In genomic region chr19:51986309-51987291, GRCh38 we compare ENCODE assay signal across 8 cellular contexts. TPM values are rescaled to one million over a fixed set of nuclear protein-coding genes. Genes with fewer than 3 reads are reported as not detected.
DNase-seq lines count a peak whose midpoint lies in the region; ATAC-seq, FAIRE-seq and TF ChIP-seq lines count a peak whose summit lies in the region.

Gene ZNF350 (minus strand): TSS chr19:51986840. CDS start chr19:51974360, 12,480 bp downstream.

- peak within 1 kb of the TSS; percentile 33 for H3K27ac ChIP-seq in mesodermal cell (ENCODE audit: low read depth, low read length, severe bottlenecking)

- H3K9me3 ChIP-seq in mesodermal cell (ENCODE audit: control insufficient read depth, low read length), result peaks cover 52% of the 10 kb centered on the region

- H3K4me1 ChIP-seq in mesodermal cell (ENCODE audit: control insufficient read depth, insufficient read depth, low read length, poor library complexity, severe bottlenecking), result no peaks in the 10 kb centered on the region

- DNase-seq in AG10803 (ENCODE audit: low read depth) (peak; percentile 96), NOMO-1 (lab: John Stamatoyannopoulos, UW; ENCODE audit: unreplicated experiment in 2 of 2) (peak; percentile 96 to 98)
- peak; percentile 84 for DNase-seq in activated CD8-positive, alpha-beta memory T cell treated with anti-CD3 and anti-CD28 coated beads, Interleukin-2, amount 50 U/mL, for 4 hours
- peak; percentile 47 for DNase-seq in stimulated activated CD8-positive, alpha-beta memory T cell treated with anti-CD3 and anti-CD28 coated beads, Interleukin-15, amount 100 ng/mL, for 24 hours (ENCODE audit: low read depth)

- H3K4me3 ChIP-seq in AG10803 (ENCODE audit: low read length), result peak within 1 kb of the TSS; percentile 92
- H3K4me3 ChIP-seq in mesodermal cell (ENCODE audit: extremely low read depth, insufficient read depth, low read length, poor library complexity, severe bottlenecking), result peak within 1 kb of the TSS; percentile 92

- no peak for TF ChIP-seq CTCF in AG10803 (conservative IDR thresholded peaks at IDR 0.05; ENCODE audit: low read length)

- ATAC-seq in GM19043 (IDR thresholded peaks at IDR 0.05; ENCODE audit: low read depth, unreplicated experiment) (peak; percentile 64), HG03521 (IDR thresholded peaks at IDR 0.05; ENCODE audit: unreplicated experiment) (peak; percentile 79)

- no peaks in the 10 kb centered on the region for H3K36me3 ChIP-seq in mesodermal cell (ENCODE audit: control insufficient read depth, insufficient read depth, low read length)

- 10 to 21% methylated on average over 28 to 29 of the region's 33 CpGs for WGBS in mesodermal cell (ENCODE audit: insufficient coverage in 2 of 2), 2 experiments

- peak; percentile 96 for FAIRE-seq in endometrium (lab: Jason Lieb, UNC)

RNA-seq across cellular contexts. Expression of gene ZNF350, which starts in this region (rescaled TPM):
- polyA plus RNA-seq in mesodermal cell (2013, experiment 1 of 2), result 5.5 TPM
- 7.4 TPM for polyA plus RNA-seq in mesodermal cell (2013, experiment 2 of 2)

Comparison
In these comparisons a context has a peak if more than half of its experiments do, and no peak if none do; other contexts are left out.
1. Peak in every context shown above with its lines: DNase-seq, ATAC-seq, H3K4me3 ChIP-seq and H3K27ac ChIP-seq.
2. DNase-seq: peak in every context shown above with its lines; median percentile 97 in NOMO-1; 96 in AG10803; 84 in activated CD8-positive, alpha-beta memory T cell treated with anti-CD3 and anti-CD28 coated beads, Interleukin-2, amount 50 U/mL, for 4 hours; 47 in stimulated activated CD8-positive, alpha-beta memory T cell treated with anti-CD3 and anti-CD28 coated beads, Interleukin-15, amount 100 ng/mL, for 24 hours.